In genomic region chr12:10140001-10140400, GRCh38 we compare ENCODE assay signal across 8 cellular contexts. TPM values are rescaled to one million over a fixed set of nuclear protein-coding genes. Genes with fewer than 3 reads are reported as not detected.
DNase-seq lines count a peak whose midpoint lies in the region; ATAC-seq, FAIRE-seq and TF ChIP-seq lines count a peak whose summit lies in the region.

No MANE protein-coding gene starts in this region.

- no peak overlapping the region for H3K27ac Mint-ChIP-seq in WTC11

- CTCF ChIA-PET in WTC11 (lab: Charles Lee), result interaction anchor here (0.7 to 2.4 kb wide), 21 partner anchors 9 to 397 kb away, joined by 3 to 21 read pairs (median 5); partner anchors contain the start of genes CLEC12B, CLEC1B and CLEC7A

- POLR2A ChIA-PET in WTC11 (lab: Charles Lee), result no interaction called here

- ATAC-seq in WTC11 (peak; percentile 50; the same call in 1 of the 2 replicates), GM19452 (IDR thresholded peaks at IDR 0.05; ENCODE audit: unreplicated experiment) (no peak)

- H3K4me3 Mint-ChIP-seq in WTC11, result no peak overlapping the region

- DNase-seq in NCI-H1694 treated with DMSO at 0.1 percent for 48 hours (lab: John Stamatoyannopoulos, UW) (peak; percentile 15), NCI-H1694 (lab: John Stamatoyannopoulos, UW) (no peak), NAMALWA (ENCODE audit: low spot score) (peak; percentile 77), WTC11 (ENCODE audit: low spot score) (peak; percentile 42), middle frontal gyrus (ENCODE audit: extremely low spot score, low spot score) (peak; percentile 35), urothelium cell line (ENCODE audit: low spot score) (peak; percentile 48)
- peak; percentile 20 for DNase-seq in effector CD8-positive, alpha-beta T cell (lab: John Stamatoyannopoulos, UW)

- no peaks in the 10 kb centered on the region for H3K36me3 Mint-ChIP-seq in WTC11

- no peaks in the 10 kb centered on the region for H3K27me3 Mint-ChIP-seq in WTC11 (ENCODE audit: low read depth)

- TF ChIP-seq CTCF in WTC11 (IDR thresholded peaks at IDR 0.05), result peak; percentile 37; the same call in 1 of the 2 replicates

- FAIRE-seq in urothelium cell line (lab: Jason Lieb, UNC), result no peak

- peaks cover 5% of the 10 kb centered on the region for H3K4me1 Mint-ChIP-seq in WTC11

- no peaks in the 10 kb centered on the region for H3K9me3 Mint-ChIP-seq in WTC11

TF ChIP-seq in WTC11, 78 proteins besides CTCF, POLR2A, EP300 and RAD21:
- TF ChIP-seq, protein P1, sequence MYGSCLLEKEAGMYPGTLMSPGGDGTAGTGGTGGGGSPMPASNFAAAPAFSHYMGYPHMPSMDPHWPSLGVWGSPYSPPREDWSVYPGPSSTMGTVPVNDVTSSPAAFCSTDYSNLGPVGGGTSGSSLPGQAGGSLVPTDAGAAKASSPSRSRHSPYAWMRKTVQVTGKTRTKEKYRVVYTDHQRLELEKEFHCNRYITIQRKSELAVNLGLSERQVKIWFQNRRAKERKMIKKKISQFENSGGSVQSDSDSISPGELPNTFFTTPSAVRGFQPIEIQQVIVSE (CRISPR knock-in tag; IDR thresholded peaks at IDR 0.05; ENCODE audit: borderline replicate concordance), result no peak
- TF ChIP-seq ZMAT4 (CRISPR knock-in tag; IDR thresholded peaks at IDR 0.05) (no peak), ERG (CRISPR knock-in tag; IDR thresholded peaks at IDR 0.05) (no peak), MYBL2 (CRISPR knock-in tag; IDR thresholded peaks at IDR 0.05) (no peak), EMX1 (CRISPR knock-in tag; IDR thresholded peaks at IDR 0.05) (no peak), SP1 (CRISPR knock-in tag; conservative IDR thresholded peaks at IDR 0.05) (no peak), MXD4 (CRISPR knock-in tag; IDR thresholded peaks at IDR 0.05; ENCODE audit: borderline replicate concordance) (no peak), TEAD4 (CRISPR knock-in tag; IDR thresholded peaks at IDR 0.05) (no peak), JAZF1 (CRISPR knock-in tag; IDR thresholded peaks at IDR 0.05) (no peak), JUN (CRISPR knock-in tag; IDR thresholded peaks at IDR 0.05) (no peak), ZNF317 (CRISPR knock-in tag; IDR thresholded peaks at IDR 0.05; ENCODE audit: borderline replicate concordance, low read depth) (no peak), TP53 (CRISPR knock-in tag; IDR thresholded peaks at IDR 0.05) (no peak)
- TF ChIP-seq, protein P2, sequence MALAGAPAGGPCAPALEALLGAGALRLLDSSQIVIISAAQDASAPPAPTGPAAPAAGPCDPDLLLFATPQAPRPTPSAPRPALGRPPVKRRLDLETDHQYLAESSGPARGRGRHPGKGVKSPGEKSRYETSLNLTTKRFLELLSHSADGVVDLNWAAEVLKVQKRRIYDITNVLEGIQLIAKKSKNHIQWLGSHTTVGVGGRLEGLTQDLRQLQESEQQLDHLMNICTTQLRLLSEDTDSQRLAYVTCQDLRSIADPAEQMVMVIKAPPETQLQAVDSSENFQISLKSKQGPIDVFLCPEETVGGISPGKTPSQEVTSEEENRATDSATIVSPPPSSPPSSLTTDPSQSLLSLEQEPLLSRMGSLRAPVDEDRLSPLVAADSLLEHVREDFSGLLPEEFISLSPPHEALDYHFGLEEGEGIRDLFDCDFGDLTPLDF (CRISPR knock-in tag; IDR thresholded peaks at IDR 0.05), result no peak

RNA-seq across cellular contexts. Expression of gene CLEC7A, which starts 10.0 kb away (rescaled TPM):
- 0.09 to 0.92 TPM (median 0.48 TPM) in 3 replicates for total RNA-seq in WTC11 (2021)

RNA-seq across cellular contexts. Expression of gene OLR1, which starts 31.9 kb away (rescaled TPM):
- 0.09 to 0.21 TPM in 2 of 3 replicates, not detected in the other for total RNA-seq in WTC11 (2021)

RNA-seq across cellular contexts. Expression of gene TMEM52B, which starts 38.8 kb away (rescaled TPM):
- not detected in 3 replicates for total RNA-seq in WTC11 (2021)

RNA-seq across cellular contexts. Expression of gene CLEC1A, which starts 41.2 kb away (rescaled TPM):
- total RNA-seq in WTC11 (2021), result not detected in 3 replicates
